In the genomic region with DNA sequence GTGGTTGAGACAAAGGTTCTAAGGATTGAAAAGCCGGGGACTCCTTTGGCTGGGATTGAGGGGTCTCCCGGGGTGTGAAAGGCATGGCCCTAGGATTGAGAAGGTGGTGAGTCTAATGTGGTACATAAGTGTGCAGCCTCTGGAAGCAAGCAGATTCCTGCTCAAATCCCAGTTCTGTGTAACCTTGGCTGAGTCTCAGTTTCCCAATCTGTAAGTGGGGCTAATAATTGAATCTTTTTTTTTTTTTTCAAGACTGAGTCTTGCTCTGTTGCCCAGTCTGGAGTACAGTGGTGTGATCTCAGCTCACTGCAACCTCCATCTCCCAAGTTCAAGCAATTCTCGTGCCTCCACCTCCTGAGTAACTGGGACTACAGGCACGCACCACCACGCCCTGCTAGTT, we compare ENCODE assay signal across 20 cellular contexts. TPM values are rescaled to one million over a fixed set of nuclear protein-coding genes. Genes with fewer than 3 reads are reported as not detected.
DNase-seq lines count a peak whose midpoint lies in the region; ATAC-seq and TF ChIP-seq lines count a peak whose summit lies in the region.
"Had no signal": no experiment of that assay in that cellular context is flagged by ENCODE, and none has a peak within 500 bp of the region (broad histone marks: within the 10 kb centered on the region; RNA-seq: fewer than 3 reads in every experiment).

No MANE protein-coding gene starts in this region.

- H3K9me3 Mint-ChIP-seq in activated T-cell treated with anti-CD3 and anti-CD28 coated beads, Interleukin-2, amount 50 U/mL, for 24 hours = no peaks in the 10 kb centered on the region
- H3K9me3 Mint-ChIP-seq in activated T-cell treated with anti-CD3 and anti-CD28 coated beads, Interleukin-2, amount 50 U/mL, for 72 hours = no peaks in the 10 kb centered on the region
- no peaks in the 10 kb centered on the region for H3K9me3 Mint-ChIP-seq in CD4-positive, alpha-beta memory T cell
- H3K9me3 Mint-ChIP-seq in T-cell = no peaks in the 10 kb centered on the region
- H3K9me3 Mint-ChIP-seq: CD8-positive, alpha-beta T cell; H9 had no signal

- H3K27ac Mint-ChIP-seq in activated T-cell treated with anti-CD3 and anti-CD28 coated beads, Interleukin-2, amount 50 U/mL, for 24 hours = peak overlapping the region; percentile 33
- no peak overlapping the region for H3K27ac Mint-ChIP-seq in activated T-cell treated with anti-CD3 and anti-CD28 coated beads, Interleukin-2, amount 50 U/mL, for 72 hours
- H3K27ac Mint-ChIP-seq in CD4-positive, alpha-beta memory T cell = peak overlapping the region in 6 of 7 donors; percentile 42 to 98 (median 73)
- peak overlapping the region; percentile 75 to 78 for H3K27ac Mint-ChIP-seq in T-cell

- ATAC-seq in activated T-cell treated with anti-CD3 and anti-CD28 coated beads, Interleukin-2, amount 50 U/mL, for 72 hours (replicated peaks in 1 of 2) = no peak
- ATAC-seq in T-cell (replicated peaks in 1 of 4) = no peak
- no peak for ATAC-seq in left colon
- ATAC-seq: CD8-positive, alpha-beta T cell had no signal

- H3K27me3 Mint-ChIP-seq in activated T-cell treated with anti-CD3 and anti-CD28 coated beads, Interleukin-2, amount 50 U/mL, for 24 hours = no peaks in the 10 kb centered on the region
- no peaks in the 10 kb centered on the region for H3K27me3 Mint-ChIP-seq in activated T-cell treated with anti-CD3 and anti-CD28 coated beads, Interleukin-2, amount 50 U/mL, for 72 hours (ENCODE audit: low read depth)
- no peaks in the 10 kb centered on the region for H3K27me3 Mint-ChIP-seq in CD4-positive, alpha-beta memory T cell
- no peaks in the 10 kb centered on the region for H3K27me3 Mint-ChIP-seq in T-cell

- peaks cover 70% of the 10 kb centered on the region for H3K4me1 Mint-ChIP-seq in activated T-cell treated with anti-CD3 and anti-CD28 coated beads, Interleukin-2, amount 50 U/mL, for 24 hours (ENCODE audit: low read depth)
- peaks cover 59% of the 10 kb centered on the region for H3K4me1 Mint-ChIP-seq in activated T-cell treated with anti-CD3 and anti-CD28 coated beads, Interleukin-2, amount 50 U/mL, for 72 hours (ENCODE audit: low read depth)
- H3K4me1 Mint-ChIP-seq in CD4-positive, alpha-beta memory T cell = peaks cover 38 to 76% (median 56%) of the 10 kb centered on the region in 4 donors
- H3K4me1 Mint-ChIP-seq in T-cell = peaks cover 64 to 75% (median 68%) of the 10 kb centered on the region in 3 donors

- intact Hi-C loops in CD4-positive, alpha-beta memory T cell (cut with micrococcal nuclease) = no loop called here
- intact Hi-C loops in left colon (cut with DNase I, micrococcal nuclease) = no loop called here

- no peaks in the 10 kb centered on the region for H3K9me3 ChIP-seq in CD4-positive, alpha-beta memory T cell (ENCODE audit: control insufficient read depth in 1 of 2, low read length in 2 of 2)
- H3K9me3 ChIP-seq in neutrophil = no peaks in the 10 kb centered on the region
- H3K9me3 ChIP-seq: SJSA1 had no signal

- H3K4me3 ChIP-seq in CD4-positive, alpha-beta memory T cell (ENCODE audit: low read length in 2 of 2) = no peak overlapping the region
- H3K4me3 ChIP-seq in neutrophil (ENCODE audit: low read depth in 1 of 2, low read length in 1 of 2) = no peak overlapping the region
- H3K4me3 ChIP-seq: PC-9, SJSA1 had no signal

- no peak overlapping the region for H3K27ac ChIP-seq in CD4-positive, alpha-beta memory T cell (ENCODE audit: low read depth, low read length)
- H3K27ac ChIP-seq in neutrophil = peak overlapping the region; percentile 88
- H3K27ac ChIP-seq: PC-9, SJSA1 had no signal

- H3K4me1 ChIP-seq in CD4-positive, alpha-beta memory T cell (ENCODE audit: insufficient read depth, low read length) = peaks cover 83% of the 10 kb centered on the region
- H3K4me1 ChIP-seq in neutrophil (ENCODE audit: control insufficient read depth in 1 of 2, insufficient read depth in 1 of 2, low read depth in 1 of 2, low read length in 1 of 2) = peaks cover 86 to 89% of the 10 kb centered on the region in 2 experiments

- H3K4me3 Mint-ChIP-seq in activated T-cell treated with anti-CD3 and anti-CD28 coated beads, Interleukin-2, amount 50 U/mL, for 24 hours = no peak overlapping the region
- no peak overlapping the region for H3K4me3 Mint-ChIP-seq in activated T-cell treated with anti-CD3 and anti-CD28 coated beads, Interleukin-2, amount 50 U/mL, for 72 hours
- peak overlapping the region in 1 of 8 donors; percentile 73 for H3K4me3 Mint-ChIP-seq in CD4-positive, alpha-beta memory T cell
- H3K4me3 Mint-ChIP-seq in T-cell = peak overlapping the region in 1 of 3 donors; percentile 20
- H3K4me3 Mint-ChIP-seq: CD8-positive, alpha-beta T cell had no signal

- no peak for DNase-seq in activated T-cell treated with anti-CD3 and anti-CD28 coated beads, Interleukin-2, amount 50 U/mL, for 24 hours
- no peak for DNase-seq in activated T-cell treated with anti-CD3 and anti-CD28 coated beads, Interleukin-2, amount 50 U/mL, for 72 hours
- no peak for DNase-seq in CD4-positive, alpha-beta memory T cell
- DNase-seq in T-cell (no peak), left colon (no peak), NCI-H2196 treated with DMSO at 0.1 percent for 48 hours (lab: John Stamatoyannopoulos, UW; ENCODE audit: unreplicated experiment) (no peak)
- DNase-seq: CD8-positive, alpha-beta T cell; DMS79 treated with DMSO at 0.1 percent for 48 hours; H9; IMR-90; NCI-H1417; NCI-H1930; NCI-H446; NCI-H748 treated with DMSO at 0.1 percent for 48 hours; PC-9 had no signal

- peaks cover 22% of the 10 kb centered on the region for H3K36me3 ChIP-seq in CD4-positive, alpha-beta memory T cell (ENCODE audit: insufficient read depth, low read length)
- H3K36me3 ChIP-seq in neutrophil = peaks cover 77% of the 10 kb centered on the region
- H3K36me3 ChIP-seq: SJSA1 had no signal

- peaks cover 49% of the 10 kb centered on the region for H3K36me3 Mint-ChIP-seq in activated T-cell treated with anti-CD3 and anti-CD28 coated beads, Interleukin-2, amount 50 U/mL, for 24 hours (ENCODE audit: low read depth)
- H3K36me3 Mint-ChIP-seq in activated T-cell treated with anti-CD3 and anti-CD28 coated beads, Interleukin-2, amount 50 U/mL, for 72 hours (ENCODE audit: insufficient read depth in 2 of 2) = peaks cover 8 to 20% of the 10 kb centered on the region in 2 donors
- H3K36me3 Mint-ChIP-seq in CD4-positive, alpha-beta memory T cell = peaks cover 5 to 50% of the 10 kb centered on the region in 2 donors
- H3K36me3 Mint-ChIP-seq in T-cell = peaks cover 10% of the 10 kb centered on the region

- CTCF ChIA-PET in CD4-positive, alpha-beta memory T cell (lab: Charles Lee; ENCODE audit: partially characterized antibody) = interaction anchor here (1.0 to 10.6 kb wide), 3 partner anchors 10 to 12 kb away, joined by 3 to 128 read pairs (median 4); a partner anchor contains a TSS
- CTCF ChIA-PET in T-cell (lab: Charles Lee) = interaction anchor here (0.7 to 2.8 kb wide), 3 partner anchors 12 to 57 kb away, joined by 3 to 31 read pairs (median 4); a partner anchor contains a TSS

- no peak for TF ChIP-seq CTCF in neutrophil (IDR thresholded peaks at IDR 0.05)

- no peaks in the 10 kb centered on the region for H3K27me3 ChIP-seq in CD4-positive, alpha-beta memory T cell (ENCODE audit: insufficient read depth, low read length)
- H3K27me3 ChIP-seq in neutrophil = no peaks in the 10 kb centered on the region
- H3K27me3 ChIP-seq: SJSA1 had no signal

- POLR2A ChIA-PET in CD4-positive, alpha-beta memory T cell (lab: Charles Lee; ENCODE audit: partially characterized antibody) = interaction anchor here (15.3 kb wide), 1 partner anchor 11 kb away, joined by 377 read pairs; a partner anchor contains a TSS
- POLR2A ChIA-PET in T-cell (lab: Charles Lee) = interaction anchor here (0.5 to 0.6 kb wide), 2 partner anchors 325 to 379 kb away, joined by 5 read pairs; no protein-coding TSS in a partner anchor

RNA-seq across cellular contexts. Expression of a gene that starts 5.9 kb away (rescaled TPM):
- 10 to 100 TPM; 59.5 to 65.8 TPM for total RNA-seq in activated T-cell treated with anti-CD3 and anti-CD28 coated beads, Interleukin-2, amount 50 U/mL, for 72 hours
- 10 to 100 TPM; 43.4 to 48.6 TPM for total RNA-seq in CD4-positive, alpha-beta memory T cell
- 10 to 100 TPM in 1 of 2 donors, 1 to 10 TPM in 1; 8.7 to 51.5 TPM for polyA plus RNA-seq in CD4-positive, alpha-beta memory T cell
- 10 to 100 TPM; 31.6 to 48.7 (median 47.7) TPM for total RNA-seq in T-cell
- 1 to 10 TPM; 2.8 to 3.1 TPM for total RNA-seq in left colon
- total RNA-seq: HT-29, LHCN-M2, SJSA1 had no signal

RNA-seq across cellular contexts. Expression of a gene that starts 13.2 kb away (rescaled TPM):
- total RNA-seq in activated T-cell treated with anti-CD3 and anti-CD28 coated beads, Interleukin-2, amount 50 U/mL, for 72 hours = 100 to 1,000 TPM in 1 of 2 donors, 10 to 100 TPM in 1; 99.4 to 105 TPM
- 100 to 1,000 TPM; 127 to 138 TPM for total RNA-seq in CD4-positive, alpha-beta memory T cell
- polyA plus RNA-seq in CD4-positive, alpha-beta memory T cell = 10 to 100 TPM; 35.4 to 63.6 TPM
- total RNA-seq in T-cell = 100 to 1,000 TPM; 108 to 159 (median 147) TPM
- 10 to 100 TPM; 70.4 to 87.4 TPM for total RNA-seq in left colon

RNA-seq across cellular contexts. Expression of a gene that starts 30.1 kb away (rescaled TPM):
- total RNA-seq in activated T-cell treated with anti-CD3 and anti-CD28 coated beads, Interleukin-2, amount 50 U/mL, for 72 hours = 10 to 100 TPM; 53.4 to 57.6 TPM
- 100 to 1,000 TPM; 100 to 101 TPM for total RNA-seq in CD4-positive, alpha-beta memory T cell
- polyA plus RNA-seq in CD4-positive, alpha-beta memory T cell = 10 to 100 TPM; 49.4 to 54.6 TPM
- total RNA-seq in T-cell = 100 to 1,000 TPM in 3 of 5 donors, 10 to 100 TPM in 2; 78.4 to 151 (median 139) TPM
- 10 to 100 TPM; 31.4 to 47.0 TPM for total RNA-seq in left colon

RNA-seq across cellular contexts. Expression of a gene that starts 37.5 kb away (rescaled TPM):
- 10 to 100 TPM; 12.5 to 16.4 TPM for total RNA-seq in activated T-cell treated with anti-CD3 and anti-CD28 coated beads, Interleukin-2, amount 50 U/mL, for 72 hours
- total RNA-seq in CD4-positive, alpha-beta memory T cell = 10 to 100 TPM; 14.3 to 18.4 TPM
- 10 to 100 TPM; 23.2 to 27.1 TPM for polyA plus RNA-seq in CD4-positive, alpha-beta memory T cell
- total RNA-seq in T-cell = 10 to 100 TPM in 3 of 5 donors, 1 to 10 TPM in 2; 7.7 to 18.4 (median 15.5) TPM
- total RNA-seq in left colon = 10 to 100 TPM; 32.0 to 32.7 TPM

RNA-seq across cellular contexts. Expression of a gene that starts 56.7 kb away (rescaled TPM):
- total RNA-seq in activated T-cell treated with anti-CD3 and anti-CD28 coated beads, Interleukin-2, amount 50 U/mL, for 72 hours = 1 to 10 TPM in 1 of 2 donors, under 1 TPM in 1; 0.55 to 5.3 TPM
- 1 to 10 TPM; 2.5 to 2.6 TPM for total RNA-seq in CD4-positive, alpha-beta memory T cell
- polyA plus RNA-seq in CD4-positive, alpha-beta memory T cell = 1 to 10 TPM in 1 of 2 donors, under 1 TPM in 1; 0.09 to 1.8 TPM
- total RNA-seq in T-cell = 10 to 100 TPM in 1 of 5 donors, 1 to 10 TPM in 4; 4.6 to 31.8 (median 6.2) TPM
- total RNA-seq in left colon = under 1 TPM in 1 of 2 donors, not detected in 1; 0.08 TPM
- total RNA-seq: G401, H9, HT-29, IMR-90, LHCN-M2, SJSA1 had no signal

Comparison
In these comparisons a context has a peak if more than half of its experiments do, and no peak if none do; other contexts are left out.
1. RNA of a gene that starts 5.9 kb away (total RNA-seq): 59.5 to 65.8 TPM in activated T-cell treated with anti-CD3 and anti-CD28 coated beads, Interleukin-2, amount 50 U/mL, for 72 hours, 43.4 to 48.6 TPM in CD4-positive, alpha-beta memory T cell and 31.6 to 48.7 TPM in T-cell; 2.8 to 3.1 TPM in left colon; every median in the first group is over 4 times any median in the second.